In the genomic region with DNA sequence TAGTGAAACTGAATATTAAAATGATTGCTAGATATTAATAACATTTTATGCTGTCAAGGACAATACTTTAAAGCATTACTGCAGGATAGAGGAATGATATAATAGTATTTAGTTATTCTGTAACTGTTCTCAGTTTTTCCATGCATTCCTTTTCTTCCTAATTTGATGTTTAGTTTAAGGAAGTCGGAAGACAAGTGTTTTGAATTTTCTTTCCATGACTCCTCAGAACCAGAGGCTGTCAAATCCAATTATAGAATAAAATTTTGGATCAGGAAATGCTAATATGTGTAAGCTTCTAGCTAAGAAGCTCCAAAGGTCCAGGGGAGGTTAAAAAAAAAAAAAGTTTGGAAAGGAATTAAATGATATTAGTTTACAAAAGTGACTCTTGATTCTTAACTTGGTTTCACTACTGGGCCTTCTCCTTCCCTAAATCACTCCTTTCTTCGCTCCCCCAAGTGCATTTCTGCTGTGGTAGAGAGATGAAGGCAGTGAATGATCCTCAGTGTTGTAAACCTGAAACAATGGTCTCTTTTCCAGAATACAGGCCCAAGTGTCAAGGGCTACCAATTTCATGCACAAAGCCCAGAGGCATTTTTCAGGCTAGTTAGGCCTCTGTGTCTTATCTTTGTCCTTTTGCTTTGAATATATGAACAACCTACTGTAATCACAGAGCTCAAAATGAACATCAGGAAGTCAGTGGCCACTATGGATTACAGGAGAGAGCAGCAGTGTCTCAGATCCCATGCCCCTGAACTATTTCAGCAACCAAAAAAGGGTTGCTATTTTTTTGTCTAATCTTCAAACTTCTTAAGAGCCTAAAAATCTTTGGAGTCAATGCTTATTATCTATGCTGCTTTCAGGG, we compare ENCODE assay signal across 9 cellular contexts. TPM values are rescaled to one million over a fixed set of nuclear protein-coding genes. Genes with fewer than 3 reads are reported as not detected.
A peak's percentile ranks its signal among the peaks of the same experiment; 100 is the strongest.
DNase-seq lines count a peak whose midpoint lies in the region; ATAC-seq and TF ChIP-seq lines count a peak whose summit lies in the region.
"Had no signal": no experiment of that assay in that cellular context is flagged by ENCODE, and none has a peak within 500 bp of the region (broad histone marks: within the 10 kb centered on the region; RNA-seq: fewer than 3 reads in every experiment).

No MANE protein-coding gene starts in this region.

- H3K27ac Mint-ChIP-seq in naive thymus-derived CD4-positive, alpha-beta T cell = peak overlapping the region in 8 of 9 donors; percentile 7 to 74 (median 28)

- H3K9ac ChIP-seq in IMR-90 (ENCODE audit: low read depth, low read length) = peak overlapping the region; percentile 13; the same call in 1 of the 2 replicates

- H4K20me1 ChIP-seq in IMR-90 (ENCODE audit: insufficient read depth, low read length) = peaks cover 22% of the 10 kb centered on the region

- POLR2A ChIA-PET in AG04450 (lab: Yijun Ruan, JAX) (interaction anchor here (0.6 to 0.9 kb wide), 2 partner anchors 10 to 92 kb away, joined by 3 to 4 read pairs; no protein-coding TSS in a partner anchor), IMR-90 (lab: Charles Lee; ENCODE audit: unreplicated experiment) (no interaction called here)
- POLR2A ChIA-PET in naive thymus-derived CD4-positive, alpha-beta T cell (lab: Charles Lee) = no interaction called here

- no peak overlapping the region for H2AFZ ChIP-seq in IMR-90 (replicated peaks; ENCODE audit: low read length, poor library complexity)

- H4K8ac ChIP-seq in IMR-90 (ENCODE audit: low read depth in 2 of 2, low read length in 2 of 2) = peak overlapping the region in 1 of 2 experiments; percentile 84; a peak in 2 of 4 replicates

- dilution Hi-C loops in IMR-90 (cut with HindIII; ENCODE audit: low sequenced_read_pairs, unreplicated experiment) = no loop called here

- peak overlapping the region; percentile 85; the same call in 1 of the 2 replicates for H2AK5ac ChIP-seq in IMR-90 (ENCODE audit: low read depth, low read length)

- H3K36me3 Mint-ChIP-seq in naive thymus-derived CD4-positive, alpha-beta T cell = peaks cover 0 to 15% (median 6%) of the 10 kb centered on the region in 5 donors

- no peak overlapping the region for H2AK9ac ChIP-seq in IMR-90 (replicated peaks; ENCODE audit: low read depth, low read length, poor library complexity)

- H3K9me1 ChIP-seq in IMR-90 (ENCODE audit: insufficient read depth, low read length) = peaks cover 13% of the 10 kb centered on the region

- peak overlapping the region; percentile 78 for H4K91ac ChIP-seq in IMR-90 (ENCODE audit: insufficient read depth, low read depth, low read length)

- H3K4ac ChIP-seq in IMR-90 (ENCODE audit: low read depth, low read length) = peak overlapping the region; percentile 94

- WGBS in IMR-90 (ENCODE audit: extremely low coverage in 2 of 2, insufficient read length in 1 of 2), 2 experiments = no CpG with 5 or more reads among the region's 2 CpGs

- peak overlapping the region; percentile 92 for H2BK5ac ChIP-seq in IMR-90 (ENCODE audit: low read depth, low read length, poor library complexity, severe bottlenecking)

- H3K56ac ChIP-seq in IMR-90 (ENCODE audit: extremely low read depth, insufficient read depth, low read length) = peak overlapping the region; percentile 43; the same call in 1 of the 2 replicates

- peaks cover 24 to 49% of the 10 kb centered on the region in 2 experiments for H3K79me1 ChIP-seq in IMR-90 (ENCODE audit: low read depth in 1 of 2, low read length in 2 of 2)

- H2BK120ac ChIP-seq in IMR-90 (ENCODE audit: low read depth, low read length) = peak overlapping the region; percentile 86

- H3K18ac ChIP-seq in IMR-90 (ENCODE audit: low read depth, low read length) = peak overlapping the region; percentile 76; the same call in 1 of the 2 replicates

- no peak for TF ChIP-seq RAD21 in IMR-90 (IDR thresholded peaks at IDR 0.05; ENCODE audit: low read length)

- H3K27ac ChIP-seq in AG04450 (ENCODE audit: low read depth, low read length) (peak overlapping the region; percentile 40), IMR-90 (ENCODE audit: insufficient read depth, low read length) (peak overlapping the region; percentile 77; the same call in 1 of the 2 replicates), coronary artery (peak overlapping the region; percentile 39 to 69)
- H3K27ac ChIP-seq in naive thymus-derived CD4-positive, alpha-beta T cell (ENCODE audit: low read depth, low read length) = no peak overlapping the region

- peak; percentile 49 for ATAC-seq in IMR-90 (ENCODE audit: low read depth)
- no peak for ATAC-seq in naive thymus-derived CD4-positive, alpha-beta T cell
- no peak for ATAC-seq in GM19328 (IDR thresholded peaks at IDR 0.05; ENCODE audit: unreplicated experiment)
- ATAC-seq in HG02642 (IDR thresholded peaks at IDR 0.05; ENCODE audit: poor library complexity, unreplicated experiment) = no peak
- no peak for ATAC-seq in GM19452 (IDR thresholded peaks at IDR 0.05; ENCODE audit: unreplicated experiment)

- H4K5ac ChIP-seq in IMR-90 (ENCODE audit: low read depth, low read length) = peak overlapping the region; percentile 57; the same call in 1 of the 2 replicates

- TF ChIP-seq POLR2A in IMR-90 (IDR thresholded peaks at IDR 0.05; ENCODE audit: low read depth, low read length) = no peak

- peaks cover 40 to 81% (median 74%) of the 10 kb centered on the region in 7 donors for H3K4me1 Mint-ChIP-seq in naive thymus-derived CD4-positive, alpha-beta T cell

- no peaks in the 10 kb centered on the region for H3K9me3 ChIP-seq in AG04450 (ENCODE audit: control insufficient read depth, insufficient read depth, low read length)
- H3K9me3 ChIP-seq in IMR-90 (ENCODE audit: control insufficient read depth, insufficient read depth, low read length) = no peaks in the 10 kb centered on the region
- no peaks in the 10 kb centered on the region for H3K9me3 ChIP-seq in naive thymus-derived CD4-positive, alpha-beta T cell (ENCODE audit: control insufficient read depth in 2 of 3, low read length in 3 of 3)

- peak overlapping the region; percentile 11; the same call in 2 of the 3 replicates for H2BK15ac ChIP-seq in IMR-90 (ENCODE audit: low read depth, low read length)

- H3K4me3 ChIP-seq in AG04450 (ENCODE audit: low read depth, low read length) = no peak overlapping the region
- no peak overlapping the region for H3K4me3 ChIP-seq in IMR-90 (ENCODE audit: insufficient read depth, low read depth, low read length)
- H3K4me3 ChIP-seq in coronary artery = peak overlapping the region; percentile 29
- H3K4me3 ChIP-seq in naive thymus-derived CD4-positive, alpha-beta T cell (ENCODE audit: low read length) = peak overlapping the region; percentile 2

- H3K36me3 ChIP-seq in IMR-90 (ENCODE audit: control insufficient read depth, insufficient read depth, low read length) = peaks cover 3% of the 10 kb centered on the region
- no peaks in the 10 kb centered on the region for H3K36me3 ChIP-seq in naive thymus-derived CD4-positive, alpha-beta T cell (ENCODE audit: control insufficient read depth in 2 of 3, insufficient read depth in 3 of 3, low read length in 3 of 3)

- in situ Hi-C loops in IMR-90 (cut with MboI; ENCODE audit: low sequenced_read_pairs) = no loop called here

- H3K4me1 ChIP-seq in IMR-90 (ENCODE audit: control insufficient read depth, insufficient read depth, low read length) = peaks cover 18% of the 10 kb centered on the region
- H3K4me1 ChIP-seq in naive thymus-derived CD4-positive, alpha-beta T cell (ENCODE audit: control insufficient read depth in 2 of 2, insufficient read depth in 2 of 2, low read length in 2 of 2) = peaks cover 30 to 47% of the 10 kb centered on the region in 2 donors

- intact Hi-C loops in IMR-90 (cut with micrococcal nuclease) = loop anchor here (2.0 to 10.0 kb wide), 2 partner anchors 123 to 731 kb away; no protein-coding TSS in a partner anchor
- intact Hi-C loops in naive thymus-derived CD4-positive, alpha-beta T cell (cut with micrococcal nuclease) = no loop called here

- H3K23ac ChIP-seq in IMR-90 (ENCODE audit: low read depth, low read length) = peak overlapping the region; percentile 89

- no peak for DNase-seq in AG04450 (ENCODE audit: low read depth, low spot score)
- peak; percentile 17 for DNase-seq in IMR-90
- no peak for DNase-seq in coronary artery (ENCODE audit: low spot score)
- no peak for DNase-seq in naive thymus-derived CD4-positive, alpha-beta T cell
- DNase-seq in NOMO-1 treated with DMSO at 0.1 percent for 48 hours (lab: John Stamatoyannopoulos, UW; ENCODE audit: unreplicated experiment) = no peak
- DNase-seq: activated CD8-positive, alpha-beta memory T cell treated with anti-CD3 and anti-CD28 coated beads for 24 hours had no signal

- no TSS peak for BruUV-seq in IMR-90 (replicated peaks; lab: Mats Ljungman, UMichigan)

- H3K14ac ChIP-seq in IMR-90 (replicated peaks; ENCODE audit: low read depth, low read length) = peak overlapping the region; percentile 86

- H2BK20ac ChIP-seq in IMR-90 (ENCODE audit: low read depth, low read length) = peak overlapping the region; percentile 83

- H3K27me3 ChIP-seq in AG04450 (ENCODE audit: control insufficient read depth, insufficient read depth, low read length) (no peaks in the 10 kb centered on the region), IMR-90 (ENCODE audit: control insufficient read depth, insufficient read depth, low read length) (no peaks in the 10 kb centered on the region)
- H3K27me3 ChIP-seq in naive thymus-derived CD4-positive, alpha-beta T cell (ENCODE audit: control insufficient read depth in 2 of 2, insufficient read depth in 2 of 2, low read length in 2 of 2) = no peaks in the 10 kb centered on the region

- no peaks in the 10 kb centered on the region for H3K9me3 Mint-ChIP-seq in naive thymus-derived CD4-positive, alpha-beta T cell

- H3K4me2 ChIP-seq in IMR-90 (ENCODE audit: low read depth, low read length) = peak overlapping the region; percentile 70; the same call in 1 of the 2 replicates

- peak overlapping the region in 8 of 10 donors; percentile 5 to 57 (median 38) for H3K4me3 Mint-ChIP-seq in naive thymus-derived CD4-positive, alpha-beta T cell

- H3K27me3 Mint-ChIP-seq in naive thymus-derived CD4-positive, alpha-beta T cell = no peaks in the 10 kb centered on the region

- CTCF ChIA-PET in AG04450 (lab: Charles Lee) (interaction anchor here (0.5 to 0.9 kb wide), 4 partner anchors 85 to 423 kb away, joined by 3 to 4 read pairs (median 4); no protein-coding TSS in a partner anchor), IMR-90 (lab: Yijun Ruan, JAX) (interaction anchor here (0.7 kb wide), 2 partner anchors 24 to 31 kb away, joined by 3 read pairs; no protein-coding TSS in a partner anchor)
- CTCF ChIA-PET in naive thymus-derived CD4-positive, alpha-beta T cell (lab: Charles Lee) = interaction anchor here (1.0 kb wide), 1 partner anchor 16 kb away, joined by 4 read pairs; no protein-coding TSS in a partner anchor

- TF ChIP-seq CTCF in AG04450 (IDR thresholded peaks at IDR 0.05; ENCODE audit: low read depth, low read length) (no peak), IMR-90 (conservative IDR thresholded peaks at IDR 0.05; ENCODE audit: low read depth, low read length) (no peak), coronary artery (IDR thresholded peaks at IDR 0.05) (no peak)

RNA-seq across cellular contexts. Expression of gene ADSS2, which starts 6.2 kb away (rescaled TPM):
- polyA plus RNA-seq in AG04450 (2011; rRNA removed) = 33.7 and 50.5 TPM in 2 replicates
- 11.8 and 20.6 TPM in 2 replicates for polyA minus RNA-seq in AG04450 (2011; rRNA and poly(A)+ RNA removed)
- 14.9 and 37.5 TPM in 2 replicates for total RNA-seq in IMR-90 (2012; rRNA removed)
- polyA plus RNA-seq in IMR-90 (2012; rRNA removed) = 25.5 and 30.1 TPM in 2 replicates
- 7.0 and 7.9 TPM in 2 replicates for polyA plus RNA-seq in IMR-90 (2012; cell fraction: cytosol; rRNA removed)
- 3.1 and 11.4 TPM in 2 replicates for polyA plus RNA-seq in IMR-90 (2012; cell fraction: nucleus; rRNA removed; ENCODE audit: low replicate concordance)
- total RNA-seq in naive thymus-derived CD4-positive, alpha-beta T cell = 10 to 100 TPM; 38.8 to 61.0 (median 52.4) TPM
- 10 to 100 TPM; 25.3 to 27.6 TPM for polyA plus RNA-seq in naive thymus-derived CD4-positive, alpha-beta T cell

RNA-seq across cellular contexts. Expression of gene CATSPERE, which starts 15.5 kb away (rescaled TPM):
- polyA plus RNA-seq in AG04450 (2011; rRNA removed) = 0.36 and 0.58 TPM in 2 replicates
- polyA minus RNA-seq in AG04450 (2011; rRNA and poly(A)+ RNA removed) = 0.92 and 1.1 TPM in 2 replicates
- 0.18 and 0.28 TPM in 2 replicates for total RNA-seq in IMR-90 (2012; rRNA removed)
- polyA plus RNA-seq in IMR-90 (2012; rRNA removed) = 0.07 and 0.13 TPM in 2 replicates
- polyA plus RNA-seq in IMR-90 (2012; cell fraction: cytosol; rRNA removed) = 0.03 TPM in 1 of 2 replicates, not detected in the other
- polyA plus RNA-seq in IMR-90 (2012; cell fraction: nucleus; rRNA removed; ENCODE audit: low replicate concordance) = 0.08 and 0.60 TPM in 2 replicates
- 1 to 10 TPM in 4 of 5 experiments, under 1 TPM in 1; 0.77 to 2.2 (median 1.7) TPM for total RNA-seq in naive thymus-derived CD4-positive, alpha-beta T cell
- polyA plus RNA-seq in naive thymus-derived CD4-positive, alpha-beta T cell = under 1 TPM; 0.24 to 0.26 TPM

Comparison
In these comparisons a context has a peak if more than half of its experiments do, and no peak if none do; other contexts are left out.
1. H3K4me3 ChIP-seq: peak in coronary artery (single experiment) and naive thymus-derived CD4-positive, alpha-beta T cell (single experiment); none in AG04450 (single experiment) and IMR-90 (single experiment).